7 cellular contexts compared by ENCODE assay signal in genomic region chr20:24543168-24543567, GRCh38.
"Had no signal": no experiment of that assay in that cellular context is flagged by ENCODE, and none has a peak within 500 bp of the region (broad histone marks: within the 10 kb centered on the region; RNA-seq: fewer than 3 reads in every experiment).

No MANE protein-coding gene starts in this region.

- H3K36me3 ChIP-seq: HAP-1 had no signal

- H3K27ac ChIP-seq: HL-60 had no signal

- H3K9me3 ChIP-seq: HAP-1 had no signal

- H3K4me2 ChIP-seq: GM23338 had no signal

- H3K4me1 ChIP-seq: HAP-1 had no signal

- H3K4me3 ChIP-seq: GM23338, HAP-1 had no signal

- DNase-seq: HFFc6, KBM-7 had no signal

- H2AFZ ChIP-seq: GM23338 had no signal

- ATAC-seq: GM23338, HCT116, HepG2 had no signal
